14 cellular contexts compared by ENCODE assay signal in the genomic region with DNA sequence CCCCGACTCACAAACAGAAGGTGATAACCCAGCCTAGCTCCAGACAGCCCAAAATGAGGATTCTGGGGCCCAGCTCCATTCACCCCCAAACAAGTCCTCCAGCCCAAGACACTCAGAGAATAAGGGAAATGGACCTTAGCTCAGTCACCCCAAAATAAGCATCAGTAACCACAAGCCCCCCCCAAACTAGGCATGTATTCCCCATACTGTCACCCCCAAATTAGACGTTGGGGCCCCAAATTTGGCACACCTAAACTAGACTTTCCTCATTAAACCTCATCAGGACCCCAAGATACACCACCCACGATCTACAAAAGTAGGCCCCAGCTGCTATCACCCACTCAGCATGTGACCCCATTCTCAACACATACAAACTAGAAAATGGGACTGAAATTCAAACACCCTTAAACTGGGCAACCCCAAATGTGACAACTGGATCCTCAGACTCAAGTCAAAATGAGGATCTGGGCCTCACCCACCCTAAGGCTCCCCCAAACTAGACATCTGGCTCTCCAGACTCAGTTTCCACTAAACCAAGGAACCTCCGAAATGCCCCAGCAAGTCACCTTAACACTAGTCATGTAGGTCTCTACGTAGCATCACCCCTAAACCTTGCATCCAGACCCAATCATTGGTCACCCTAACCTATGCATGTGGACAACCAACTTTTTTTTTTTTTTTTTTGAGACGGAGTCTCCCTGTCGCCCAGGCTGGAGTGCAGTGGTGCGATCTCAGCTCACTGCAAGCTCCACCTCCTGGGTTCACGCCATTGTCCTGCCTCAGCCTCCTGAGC. TPM values are rescaled to one million over a fixed set of nuclear protein-coding genes. Genes with fewer than 3 reads are reported as not detected.
DNase-seq lines count a peak whose midpoint lies in the region; ATAC-seq and TF ChIP-seq lines count a peak whose summit lies in the region.
"Had no signal": no experiment of that assay in that cellular context is flagged by ENCODE, and none has a peak within 500 bp of the region (broad histone marks: within the 10 kb centered on the region; RNA-seq: fewer than 3 reads in every experiment).

No MANE protein-coding gene starts in this region.

- no TSS peak for BruUV-seq in PC-3 (replicated peaks; lab: Mats Ljungman, UMichigan)

- H3K27me3 ChIP-seq in PC-3 (ENCODE audit: low read length), result no peaks in the 10 kb centered on the region

- no peak overlapping the region for H3K4me2 ChIP-seq in PC-3 (ENCODE audit: low read length)

- H3K9me3 Mint-ChIP-seq in T-helper 1 cell treated with Interleukin-12 subunit alpha and Interleukin-12 subunit beta and Interleukin-4 antibody, amounts not matched to agents 30 μg/mL and 1 μg/mL, for 36 hours, result no peaks in the 10 kb centered on the region
- no peaks in the 10 kb centered on the region for H3K9me3 Mint-ChIP-seq in activated naive CD8-positive, alpha-beta T cell treated with anti-CD3 and anti-CD28 coated beads for 36 hours
- H3K9me3 Mint-ChIP-seq in nephron progenitor cell, result peaks cover 3% of the 10 kb centered on the region

- H3K9ac ChIP-seq in PC-3 (ENCODE audit: low read length), result no peak overlapping the region

- H3K9me3 ChIP-seq in HEK293 (ENCODE audit: control insufficient read depth, insufficient read depth, low read depth, low read length), result no peaks in the 10 kb centered on the region
- H3K9me3 ChIP-seq in PC-3 (ENCODE audit: low read length), result no peaks in the 10 kb centered on the region

- H3K36me3 Mint-ChIP-seq in T-helper 1 cell treated with Interleukin-12 subunit alpha and Interleukin-12 subunit beta and Interleukin-4 antibody, amounts not matched to agents 30 μg/mL and 1 μg/mL, for 36 hours (ENCODE audit: low read depth), result no peaks in the 10 kb centered on the region
- no peaks in the 10 kb centered on the region for H3K36me3 Mint-ChIP-seq in activated naive CD8-positive, alpha-beta T cell treated with anti-CD3 and anti-CD28 coated beads for 36 hours
- no peaks in the 10 kb centered on the region for H3K36me3 Mint-ChIP-seq in nephron progenitor cell (ENCODE audit: low read depth)

- H3K4me1 Mint-ChIP-seq in T-helper 1 cell treated with Interleukin-12 subunit alpha and Interleukin-12 subunit beta and Interleukin-4 antibody, amounts not matched to agents 30 μg/mL and 1 μg/mL, for 36 hours (ENCODE audit: low read depth), result peaks cover 32% of the 10 kb centered on the region
- H3K4me1 Mint-ChIP-seq in activated naive CD8-positive, alpha-beta T cell treated with anti-CD3 and anti-CD28 coated beads for 36 hours, result peaks cover 39% of the 10 kb centered on the region
- H3K4me1 Mint-ChIP-seq in nephron progenitor cell, result peaks cover 29% of the 10 kb centered on the region

- no peak overlapping the region for H3K4me3 ChIP-seq in HEK293 (ENCODE audit: low read depth, low read length)
- H3K4me3 ChIP-seq in PC-3 (ENCODE audit: low read length), result no peak overlapping the region

- no peaks in the 10 kb centered on the region for H4K20me1 ChIP-seq in PC-3 (ENCODE audit: low read length)

- peaks cover 20% of the 10 kb centered on the region for H3K27me3 Mint-ChIP-seq in T-helper 1 cell treated with Interleukin-12 subunit alpha and Interleukin-12 subunit beta and Interleukin-4 antibody, amounts not matched to agents 30 μg/mL and 1 μg/mL, for 36 hours (ENCODE audit: low read depth)
- peaks cover 5% of the 10 kb centered on the region for H3K27me3 Mint-ChIP-seq in activated naive CD8-positive, alpha-beta T cell treated with anti-CD3 and anti-CD28 coated beads for 36 hours
- H3K27me3 Mint-ChIP-seq in nephron progenitor cell (ENCODE audit: low read depth, poor library complexity), result peaks cover 39% of the 10 kb centered on the region

- no peak for DNase-seq in T-helper 1 cell
- no peak for DNase-seq in activated naive CD8-positive, alpha-beta T cell treated with anti-CD3 and anti-CD28 coated beads for 36 hours
- no peak for DNase-seq in nephron progenitor cell
- no peak for DNase-seq in midbrain (lab: John Stamatoyannopoulos, UW)
- no peak for DNase-seq in PC-3
- no peak for DNase-seq in DMS 273 treated with DMSO at 0.1 percent for 48 hours (lab: John Stamatoyannopoulos, UW)
- DNase-seq: head of caudate nucleus, NCI-H524 treated with DMSO at 0.1 percent for 48 hours had no signal

- H3K4me1 ChIP-seq in HEK293 (ENCODE audit: control insufficient read depth, insufficient read depth, low read length) (no peaks in the 10 kb centered on the region; the same call in 1 of the 2 replicates), PC-3 (ENCODE audit: insufficient read depth, low read length) (0 out of 2 replicates have a peak, but pooled peaks cover 2% of the 10 kb centered on the region)

- no peak for ATAC-seq in PC-3
- ATAC-seq: Right ventricle myocardium inferior had no signal

- H3K9me2 ChIP-seq in PC-3 (replicated peaks; ENCODE audit: low read length), result no peaks in the 10 kb centered on the region

- no peaks in the 10 kb centered on the region for H3K79me2 ChIP-seq in PC-3 (ENCODE audit: low read length)

- CTCF ChIA-PET in HEK293 (lab: Yijun Ruan, JAX), result interaction anchor here (0.8 to 2.9 kb wide), 2 partner anchors 10 to 15 kb away, joined by 3 to 20 read pairs; no protein-coding TSS in a partner anchor
- CTCF ChIA-PET in PC-3 (lab: Charles Lee), result no interaction called here

- POLR2A ChIA-PET in HEK293 (lab: Yijun Ruan, JAX) (interaction anchor here (0.6 to 1.4 kb wide), 4 partner anchors 16 to 80 kb away, joined by 3 to 4 read pairs (median 3); no protein-coding TSS in a partner anchor), PC-3 (lab: Charles Lee; ENCODE audit: unreplicated experiment) (no interaction called here)

- H2AFZ ChIP-seq in PC-3 (ENCODE audit: low read length), result no peak overlapping the region

- peak overlapping the region; percentile 28 for H3K27ac Mint-ChIP-seq in T-helper 1 cell treated with Interleukin-12 subunit alpha and Interleukin-12 subunit beta and Interleukin-4 antibody, amounts not matched to agents 30 μg/mL and 1 μg/mL, for 36 hours
- peak overlapping the region; percentile 1 for H3K27ac Mint-ChIP-seq in activated naive CD8-positive, alpha-beta T cell treated with anti-CD3 and anti-CD28 coated beads for 36 hours
- H3K27ac Mint-ChIP-seq in nephron progenitor cell, result no peak overlapping the region

- peak overlapping the region; percentile 33 for H3K4me3 Mint-ChIP-seq in T-helper 1 cell treated with Interleukin-12 subunit alpha and Interleukin-12 subunit beta and Interleukin-4 antibody, amounts not matched to agents 30 μg/mL and 1 μg/mL, for 36 hours
- H3K4me3 Mint-ChIP-seq in activated naive CD8-positive, alpha-beta T cell treated with anti-CD3 and anti-CD28 coated beads for 36 hours, result peak overlapping the region; percentile 61
- H3K4me3 Mint-ChIP-seq in nephron progenitor cell, result peak overlapping the region; percentile 86

- H3F3A ChIP-seq in PC-3 (ENCODE audit: low read length, unreplicated experiment), result no peaks in the 10 kb centered on the region

- H3K36me3 ChIP-seq in HEK293 (ENCODE audit: control insufficient read depth in 2 of 2, insufficient read depth in 1 of 2, low read length in 2 of 2), result no peaks in the 10 kb centered on the region; a peak in 1 of 3 replicates
- H3K36me3 ChIP-seq in PC-3 (ENCODE audit: low read depth, low read length), result no peaks in the 10 kb centered on the region

- TF ChIP-seq CTCF in HEK293 (tag by site-specific recombination; IDR thresholded peaks at IDR 0.05) (no peak), nephron progenitor cell (IDR thresholded peaks at IDR 0.05) (no peak), PC-3 (conservative IDR thresholded peaks at IDR 0.05; ENCODE audit: low read depth, low read length) (no peak)

- intact Hi-C loops in PC-3 (cut with micrococcal nuclease), result no loop called here

- H3K27ac ChIP-seq in HEK293 (ENCODE audit: extremely low read depth, low read depth, low read length) (no peak overlapping the region), PC-3 (ENCODE audit: low read length) (no peak overlapping the region)
- H3K27ac ChIP-seq: 22Rv1 had no signal

TF ChIP-seq in HEK293, 187 proteins besides CTCF, POLR2A, EP300 and RAD21:
- TF ChIP-seq ZNF366 (tag by site-specific recombination; conservative IDR thresholded peaks at IDR 0.05) (no peak), ZNF138 (tag by site-specific recombination; IDR thresholded peaks at IDR 0.05; ENCODE audit: borderline replicate concordance) (no peak), ZNF239 (tag by site-specific recombination; IDR thresholded peaks at IDR 0.05) (no peak), ZNF324 (tag by site-specific recombination; IDR thresholded peaks at IDR 0.05) (no peak), ZFHX2 (tag by site-specific recombination; conservative IDR thresholded peaks at IDR 0.05) (peak; percentile 43; the same call in 1 of the 2 replicates), ZNF624 (tag by site-specific recombination; IDR thresholded peaks at IDR 0.05) (no peak)
- TF ChIP-seq, protein P1, sequence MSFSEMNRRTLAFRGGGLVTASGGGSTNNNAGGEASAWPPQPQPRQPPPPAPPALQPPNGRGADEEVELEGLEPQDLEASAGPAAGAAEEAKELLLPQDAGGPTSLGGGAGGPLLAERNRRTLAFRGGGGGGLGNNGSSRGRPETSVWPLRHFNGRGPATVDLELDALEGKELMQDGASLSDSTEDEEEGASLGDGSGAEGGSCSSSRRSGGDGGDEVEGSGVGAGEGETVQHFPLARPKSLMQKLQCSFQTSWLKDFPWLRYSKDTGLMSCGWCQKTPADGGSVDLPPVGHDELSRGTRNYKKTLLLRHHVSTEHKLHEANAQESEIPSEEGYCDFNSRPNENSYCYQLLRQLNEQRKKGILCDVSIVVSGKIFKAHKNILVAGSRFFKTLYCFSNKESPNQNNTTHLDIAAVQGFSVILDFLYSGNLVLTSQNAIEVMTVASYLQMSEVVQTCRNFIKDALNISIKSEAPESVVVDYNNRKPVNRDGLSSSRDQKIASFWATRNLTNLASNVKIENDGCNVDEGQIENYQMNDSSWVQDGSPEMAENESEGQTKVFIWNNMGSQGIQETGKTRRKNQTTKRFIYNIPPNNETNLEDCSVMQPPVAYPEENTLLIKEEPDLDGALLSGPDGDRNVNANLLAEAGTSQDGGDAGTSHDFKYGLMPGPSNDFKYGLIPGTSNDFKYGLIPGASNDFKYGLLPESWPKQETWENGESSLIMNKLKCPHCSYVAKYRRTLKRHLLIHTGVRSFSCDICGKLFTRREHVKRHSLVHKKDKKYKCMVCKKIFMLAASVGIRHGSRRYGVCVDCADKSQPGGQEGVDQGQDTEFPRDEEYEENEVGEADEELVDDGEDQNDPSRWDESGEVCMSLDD (tag by site-specific recombination; IDR thresholded peaks at IDR 0.05), result peak; percentile 94

RNA-seq across cellular contexts. Expression of gene ERFL, which starts 13.4 kb away (rescaled TPM):
- total RNA-seq in activated naive CD8-positive, alpha-beta T cell treated with anti-CD3 and anti-CD28 coated beads for 36 hours, result 1 to 10 TPM; 1.1 to 1.2 TPM
- total RNA-seq in PC-3 (2014; rRNA removed), result 0.11 and 0.58 TPM in 2 replicates
- total RNA-seq: Right ventricle myocardium inferior, skeletal muscle tissue had no signal

RNA-seq across cellular contexts. Expression of gene RABAC1, which starts 17.5 kb away (rescaled TPM):
- total RNA-seq in activated naive CD8-positive, alpha-beta T cell treated with anti-CD3 and anti-CD28 coated beads for 36 hours, result 10 to 100 TPM; 46.9 to 50.7 TPM
- 148 and 158 TPM in 2 replicates for total RNA-seq in PC-3 (2014; rRNA removed)

RNA-seq across cellular contexts. Expression of gene ATP1A3, which starts 52.4 kb away (rescaled TPM):
- total RNA-seq in activated naive CD8-positive, alpha-beta T cell treated with anti-CD3 and anti-CD28 coated beads for 36 hours, result 1 to 10 TPM; 4.3 to 4.8 TPM
- total RNA-seq in PC-3 (2014; rRNA removed), result 4.0 and 8.3 TPM in 2 replicates
- total RNA-seq: bronchial epithelial cell, skeletal muscle tissue had no signal

RNA-seq across cellular contexts. Expression of gene ARHGEF1, which starts 58.6 kb away (rescaled TPM):
- 100 to 1,000 TPM; 285 to 295 TPM for total RNA-seq in activated naive CD8-positive, alpha-beta T cell treated with anti-CD3 and anti-CD28 coated beads for 36 hours
- total RNA-seq in PC-3 (2014; rRNA removed), result 50.8 and 64.3 TPM in 2 replicates

Comparison
In these comparisons a context has a peak if more than half of its experiments do, and no peak if none do; other contexts are left out.
1. H3K4me3 Mint-ChIP-seq: peak in every context shown above with its lines; median percentile 86 in nephron progenitor cell; 61 in activated naive CD8-positive, alpha-beta T cell treated with anti-CD3 and anti-CD28 coated beads for 36 hours; 33 in T-helper 1 cell treated with Interleukin-12 subunit alpha and Interleukin-12 subunit beta and Interleukin-4 antibody, amounts not matched to agents 30 μg/mL and 1 μg/mL, for 36 hours.